In the genomic region with DNA sequence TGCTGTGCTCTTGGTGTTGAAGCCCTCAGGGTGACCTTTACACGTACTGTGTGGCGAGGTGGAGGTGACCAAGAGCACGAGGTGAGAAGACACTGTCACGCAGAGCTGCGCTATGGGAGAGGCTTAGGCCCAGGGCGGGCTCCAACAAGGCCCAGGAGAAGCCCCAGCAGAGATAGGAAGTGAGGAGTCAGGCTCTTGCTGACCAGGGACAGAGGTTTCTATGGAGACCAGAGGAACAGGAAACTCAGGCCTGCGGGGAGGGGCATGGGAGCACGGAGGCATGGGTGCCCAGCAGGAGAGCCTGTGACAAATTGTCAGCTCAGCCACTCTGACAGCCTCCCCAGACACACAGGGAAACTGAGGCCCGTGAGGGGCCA, we compare ENCODE assay signal across 8 cellular contexts. TPM values are rescaled to one million over a fixed set of nuclear protein-coding genes. Genes with fewer than 3 reads are reported as not detected.
A peak's percentile ranks its signal among the peaks of the same experiment; 100 is the strongest.
DNase-seq lines count a peak whose midpoint lies in the region; ATAC-seq and TF ChIP-seq lines count a peak whose summit lies in the region.

No MANE protein-coding gene starts in this region.

- peaks cover 53% of the 10 kb centered on the region for H3K4me1 ChIP-seq in psoas muscle
- H3K4me1 ChIP-seq in prostate gland (replicated peaks) = peaks cover 10% of the 10 kb centered on the region

- TF ChIP-seq CTCF in glutamatergic neuron (IDR thresholded peaks at IDR 0.05; ENCODE audit: partially characterized antibody, unreplicated experiment) = no peak
- TF ChIP-seq CTCF in psoas muscle (IDR thresholded peaks at IDR 0.05) = no peak
- TF ChIP-seq CTCF in prostate gland (IDR thresholded peaks at IDR 0.05) = no peak

- WGBS in psoas muscle, 3 donors = 12 to 24% (median 16%) methylated on average over 9 of the region's 9 CpGs
- WGBS in prostate gland = 59% methylated on average over 9 of the region's 9 CpGs

- no peaks in the 10 kb centered on the region for H3K27me3 Mint-ChIP-seq in activated CD4-positive, alpha-beta T cell treated with anti-CD3 and anti-CD28 coated beads, Interleukin-2, amount 10 ng/mL, durations not matched to agents 7 days and 5 days
- no peaks in the 10 kb centered on the region for H3K27me3 Mint-ChIP-seq in activated CD4-positive, alpha-beta memory T cell treated with anti-CD3 and anti-CD28 coated beads for 36 hours
- H3K27me3 Mint-ChIP-seq in glutamatergic neuron (ENCODE audit: unreplicated experiment) = peaks cover 6% of the 10 kb centered on the region

- peak overlapping the region; percentile 98 for H3K27ac ChIP-seq in psoas muscle
- peak overlapping the region in 1 of 2 donors; percentile 18 for H3K27ac ChIP-seq in prostate gland

- H3K4me3 ChIP-seq in psoas muscle = peak overlapping the region; percentile 76
- H3K4me3 ChIP-seq in prostate gland = no peak overlapping the region

- peak overlapping the region; percentile 84 for H3K27ac Mint-ChIP-seq in activated CD4-positive, alpha-beta T cell treated with anti-CD3 and anti-CD28 coated beads, Interleukin-2, amount 10 ng/mL, durations not matched to agents 7 days and 5 days
- H3K27ac Mint-ChIP-seq in activated CD4-positive, alpha-beta memory T cell treated with anti-CD3 and anti-CD28 coated beads for 36 hours = peak overlapping the region; percentile 69
- peak overlapping the region; percentile 66 for H3K27ac Mint-ChIP-seq in glutamatergic neuron (ENCODE audit: unreplicated experiment)

- ATAC-seq in psoas muscle = peak; percentile 30 to 53 (median 44)
- ATAC-seq in GM21825 (IDR thresholded peaks at IDR 0.05; ENCODE audit: unreplicated experiment) = no peak
- ATAC-seq in HG02840 (IDR thresholded peaks at IDR 0.05; ENCODE audit: low FRiP score, unreplicated experiment) = no peak

- intact Hi-C loops in activated CD4-positive, alpha-beta memory T cell treated with anti-CD3 and anti-CD28 coated beads for 36 hours (cut with micrococcal nuclease) = no loop called here
- intact Hi-C loops in psoas muscle (cut with DNase I) (no loop called here), prostate gland (cut with DNase I) (no loop called here)

- H3K36me3 Mint-ChIP-seq in activated CD4-positive, alpha-beta T cell treated with anti-CD3 and anti-CD28 coated beads, Interleukin-2, amount 10 ng/mL, durations not matched to agents 7 days and 5 days (ENCODE audit: low read depth) = peaks cover 15% of the 10 kb centered on the region
- H3K36me3 Mint-ChIP-seq in activated CD4-positive, alpha-beta memory T cell treated with anti-CD3 and anti-CD28 coated beads for 36 hours = no peaks in the 10 kb centered on the region
- H3K36me3 Mint-ChIP-seq in glutamatergic neuron (ENCODE audit: unreplicated experiment) = no peaks in the 10 kb centered on the region

- no peaks in the 10 kb centered on the region for H3K27me3 ChIP-seq in psoas muscle (ENCODE audit: insufficient read depth in 3 of 3, low read length in 2 of 3)
- H3K27me3 ChIP-seq in prostate gland (replicated peaks; ENCODE audit: insufficient read depth) = no peaks in the 10 kb centered on the region

- DNase-seq in activated CD4-positive, alpha-beta T cell treated with anti-CD3 and anti-CD28 coated beads, Interleukin-2, amount 10 ng/mL, durations not matched to agents 7 days and 5 days = no peak
- DNase-seq in activated CD4-positive, alpha-beta T cell treated with anti-CD3 and anti-CD28 coated beads for 1 hour = no peak
- no peak for DNase-seq in activated CD4-positive, alpha-beta memory T cell treated with anti-CD3 and anti-CD28 coated beads for 36 hours
- DNase-seq in glutamatergic neuron (no peak), psoas muscle (peak; percentile 76 to 84), prostate gland (ENCODE audit: low spot score) (no peak)

- no peak overlapping the region for H3K4me3 Mint-ChIP-seq in activated CD4-positive, alpha-beta T cell treated with anti-CD3 and anti-CD28 coated beads, Interleukin-2, amount 10 ng/mL, durations not matched to agents 7 days and 5 days
- no peak overlapping the region for H3K4me3 Mint-ChIP-seq in activated CD4-positive, alpha-beta memory T cell treated with anti-CD3 and anti-CD28 coated beads for 36 hours
- H3K4me3 Mint-ChIP-seq in glutamatergic neuron (ENCODE audit: unreplicated experiment) = no peak overlapping the region

- H3K36me3 ChIP-seq in psoas muscle (ENCODE audit: insufficient read depth in 1 of 2, low read depth in 1 of 2) (peaks cover 0 to 17% of the 10 kb centered on the region in 2 donors), prostate gland (no peaks in the 10 kb centered on the region)

- POLR2A ChIA-PET in activated CD4-positive, alpha-beta T cell treated with anti-CD3 and anti-CD28 coated beads, Interleukin-2, amount 10 ng/mL, durations not matched to agents 7 days and 5 days (lab: Charles Lee) = no interaction called here
- POLR2A ChIA-PET in activated CD4-positive, alpha-beta memory T cell treated with anti-CD3 and anti-CD28 coated beads for 36 hours (lab: Charles Lee) = interaction anchor here (0.6 kb wide), 1 partner anchor 228 kb away, joined by 3 read pairs; no protein-coding TSS in a partner anchor

- CTCF ChIA-PET in activated CD4-positive, alpha-beta T cell treated with anti-CD3 and anti-CD28 coated beads, Interleukin-2, amount 10 ng/mL, durations not matched to agents 7 days and 5 days (lab: Charles Lee) = interaction anchor here (2.0 to 18.0 kb wide), 2 partner anchors 12 to 123 kb away, joined by 4 to 280 read pairs; partner anchors contain the start of gene DGKZ
- CTCF ChIA-PET in activated CD4-positive, alpha-beta memory T cell treated with anti-CD3 and anti-CD28 coated beads for 36 hours (lab: Charles Lee) = interaction anchor here (0.8 to 17.2 kb wide), 4 partner anchors 15 to 125 kb away, joined by 3 to 346 read pairs (median 7); partner anchors contain the start of gene DGKZ

- peaks cover 49% of the 10 kb centered on the region for H3K4me1 Mint-ChIP-seq in activated CD4-positive, alpha-beta T cell treated with anti-CD3 and anti-CD28 coated beads, Interleukin-2, amount 10 ng/mL, durations not matched to agents 7 days and 5 days
- peaks cover 58% of the 10 kb centered on the region for H3K4me1 Mint-ChIP-seq in activated CD4-positive, alpha-beta memory T cell treated with anti-CD3 and anti-CD28 coated beads for 36 hours (ENCODE audit: low read depth)
- H3K4me1 Mint-ChIP-seq in glutamatergic neuron (ENCODE audit: low read depth, unreplicated experiment) = peaks cover 23% of the 10 kb centered on the region

- no peaks in the 10 kb centered on the region for H3K9me3 ChIP-seq in psoas muscle
- no peaks in the 10 kb centered on the region for H3K9me3 ChIP-seq in prostate gland

- no peaks in the 10 kb centered on the region for H3K9me3 Mint-ChIP-seq in activated CD4-positive, alpha-beta T cell treated with anti-CD3 and anti-CD28 coated beads, Interleukin-2, amount 10 ng/mL, durations not matched to agents 7 days and 5 days
- no peaks in the 10 kb centered on the region for H3K9me3 Mint-ChIP-seq in activated CD4-positive, alpha-beta memory T cell treated with anti-CD3 and anti-CD28 coated beads for 36 hours
- peaks cover 3% of the 10 kb centered on the region for H3K9me3 Mint-ChIP-seq in glutamatergic neuron (ENCODE audit: unreplicated experiment)

- TF ChIP-seq POLR2A in prostate gland (IDR thresholded peaks at IDR 0.05) = no peak

RNA-seq across cellular contexts. Expression of gene DGKZ, which starts 15.8 kb away (rescaled TPM):
- 100 to 1,000 TPM; 178 to 187 TPM for total RNA-seq in activated CD4-positive, alpha-beta T cell treated with anti-CD3 and anti-CD28 coated beads, Interleukin-2, amount 10 ng/mL, durations not matched to agents 7 days and 5 days
- 10 to 100 TPM; 85.3 to 88.7 TPM for total RNA-seq in activated CD4-positive, alpha-beta memory T cell treated with anti-CD3 and anti-CD28 coated beads for 36 hours
- total RNA-seq in glutamatergic neuron (ENCODE audit: unreplicated experiment) (60.9 TPM), psoas muscle (100 to 1,000 TPM in 1 of 4 donors, 10 to 100 TPM in 3; 90.2 to 138 (median 96.2) TPM), prostate gland (10 to 100 TPM; 53.6 to 95.0 TPM)
- 10 to 100 TPM; 57.7 to 85.4 (median 62.0) TPM for polyA plus RNA-seq in psoas muscle

RNA-seq across cellular contexts. Expression of gene MDK, which starts 18.4 kb away (rescaled TPM):
- total RNA-seq in activated CD4-positive, alpha-beta T cell treated with anti-CD3 and anti-CD28 coated beads, Interleukin-2, amount 10 ng/mL, durations not matched to agents 7 days and 5 days = 10 to 100 TPM in 1 of 2 experiments, 1 to 10 TPM in 1; 8.2 to 10.5 TPM
- 1 to 10 TPM; 5.9 to 7.0 TPM for total RNA-seq in activated CD4-positive, alpha-beta memory T cell treated with anti-CD3 and anti-CD28 coated beads for 36 hours
- 846 TPM for total RNA-seq in glutamatergic neuron (ENCODE audit: unreplicated experiment)
- total RNA-seq in psoas muscle = 1 to 10 TPM; 1.4 to 6.3 (median 2.4) TPM
- 1 to 10 TPM; 1.2 to 2.0 (median 1.8) TPM for polyA plus RNA-seq in psoas muscle
- total RNA-seq in prostate gland = 100 to 1,000 TPM in 1 of 2 donors, 10 to 100 TPM in 1; 71.6 to 164 TPM

RNA-seq across cellular contexts. Expression of gene CHRM4, which starts 28.6 kb away (rescaled TPM):
- total RNA-seq in activated CD4-positive, alpha-beta T cell treated with anti-CD3 and anti-CD28 coated beads, Interleukin-2, amount 10 ng/mL, durations not matched to agents 7 days and 5 days = under 1 TPM; 0.12 to 0.31 TPM
- total RNA-seq in activated CD4-positive, alpha-beta memory T cell treated with anti-CD3 and anti-CD28 coated beads for 36 hours = not detected
- total RNA-seq in glutamatergic neuron (ENCODE audit: unreplicated experiment) (8.5 TPM), psoas muscle (not detected), prostate gland (1 to 10 TPM in 1 of 2 donors, not detected in 1; 2.8 TPM)
- not detected for polyA plus RNA-seq in psoas muscle

Comparison
In these comparisons a context has a peak if more than half of its experiments do, and no peak if none do; other contexts are left out.
1. DNase-seq: peak in psoas muscle (2 of 2); none in activated CD4-positive, alpha-beta T cell treated with anti-CD3 and anti-CD28 coated beads, Interleukin-2, amount 10 ng/mL, durations not matched to agents 7 days and 5 days (single experiment), activated CD4-positive, alpha-beta T cell treated with anti-CD3 and anti-CD28 coated beads for 1 hour (single experiment), activated CD4-positive, alpha-beta memory T cell treated with anti-CD3 and anti-CD28 coated beads for 36 hours (single experiment), glutamatergic neuron (single experiment) and prostate gland (single experiment).
2. ATAC-seq: peak in psoas muscle (4 of 4); none in GM21825 (single experiment) and HG02840 (single experiment).
3. RNA of gene MDK, which starts 18.4 kb away (total RNA-seq): 846 TPM in glutamatergic neuron (single experiment) and 71.6 to 164 TPM in prostate gland; 8.2 to 10.5 TPM in activated CD4-positive, alpha-beta T cell treated with anti-CD3 and anti-CD28 coated beads, Interleukin-2, amount 10 ng/mL, durations not matched to agents 7 days and 5 days, 5.9 to 7.0 TPM in activated CD4-positive, alpha-beta memory T cell treated with anti-CD3 and anti-CD28 coated beads for 36 hours and 1.4 to 6.3 TPM in psoas muscle; every median in the first group is over 4 times any median in the second.
4. Peak in every context shown above with its lines, with median percentiles within 50 percentile points of each other: H3K27ac Mint-ChIP-seq.